Comparison of ENCODE assay signal across 1 cellular context in genomic region chr12:20211537-20211936, GRCh38.
TF ChIP-seq lines count a peak whose summit lies in the region.

No MANE protein-coding gene starts in this region.

TF ChIP-seq in SK-N-SH, 30 proteins besides CTCF, POLR2A, EP300 and RAD21 (continued from another document):
- TF ChIP-seq USF1 (IDR thresholded peaks at IDR 0.05; ENCODE audit: borderline replicate concordance, low read depth) (no peak), RFX5 (IDR thresholded peaks at IDR 0.05; ENCODE audit: low read length) (no peak), TCF12 (IDR thresholded peaks at IDR 0.05) (no peak), FOSL2 (IDR thresholded peaks at IDR 0.05; ENCODE audit: borderline replicate concordance, low read depth) (no peak), YY1 (IDR thresholded peaks at IDR 0.05; ENCODE audit: low read depth) (no peak), USF2 (IDR thresholded peaks at IDR 0.05; ENCODE audit: borderline replicate concordance, low read depth, low read length) (no peak), TAF1 (IDR thresholded peaks at IDR 0.05; ENCODE audit: borderline replicate concordance, low read depth, low read length) (no peak), SIN3A (IDR thresholded peaks at IDR 0.05; ENCODE audit: borderline replicate concordance, low read depth, low read length) (no peak)
